In genomic region chr1:47407481-47407880, GRCh38 we compare ENCODE assay signal across 19 cellular contexts. TPM values are rescaled to one million over a fixed set of nuclear protein-coding genes. Genes with fewer than 3 reads are reported as not detected.
"Had no signal": no experiment of that assay in that cellular context is flagged by ENCODE, and none has a peak within 500 bp of the region (broad histone marks: within the 10 kb centered on the region; RNA-seq: fewer than 3 reads in every experiment).

No MANE protein-coding gene starts in this region.

- H3K36me3 ChIP-seq: esophagus squamous epithelium, right lobe of liver had no signal

- H3K36me3 Mint-ChIP-seq: activated naive CD4-positive, alpha-beta T cell treated with anti-CD3 and anti-CD28 coated beads, Interleukin-2, amount 10 ng/mL, durations not matched to agents 7 days and 5 days; natural killer cell treated with Interleukin-12 subunit alpha and Interleukin-12 subunit beta and Interleukin-15 and Interleukin-18, amount 100 ng/mL, for 72 hours; T-cell had no signal

- H3K27ac Mint-ChIP-seq: activated naive CD4-positive, alpha-beta T cell treated with anti-CD3 and anti-CD28 coated beads, Interleukin-2, amount 10 ng/mL, durations not matched to agents 7 days and 5 days; activated T-helper 17 cell treated with anti-CD3 and anti-CD28 coated beads, Interleukin-2, amount 50 U/mL, for 72 hours; natural killer cell treated with Interleukin-12 subunit alpha and Interleukin-12 subunit beta and Interleukin-15 and Interleukin-18, amount 100 ng/mL, for 72 hours; progenitor cell of endocrine pancreas; stimulated activated naive CD8-positive, alpha-beta T cell treated with anti-CD3 and anti-CD28 coated beads, Interleukin-15, Interleukin-2, amounts not matched to agents 100 ng/mL and 50 ng/mL, for 24 hours; T-cell had no signal

- H3K4me3 Mint-ChIP-seq: activated naive CD4-positive, alpha-beta T cell treated with anti-CD3 and anti-CD28 coated beads, Interleukin-2, amount 10 ng/mL, durations not matched to agents 7 days and 5 days; activated T-helper 17 cell treated with anti-CD3 and anti-CD28 coated beads, Interleukin-2, amount 50 U/mL, for 72 hours; natural killer cell treated with Interleukin-12 subunit alpha and Interleukin-12 subunit beta and Interleukin-15 and Interleukin-18, amount 100 ng/mL, for 72 hours; stimulated activated naive CD8-positive, alpha-beta T cell treated with anti-CD3 and anti-CD28 coated beads, Interleukin-15, Interleukin-2, amounts not matched to agents 100 ng/mL and 50 ng/mL, for 24 hours; T-cell had no signal

- DNase-seq: activated CD4-positive, alpha-beta T cell treated with anti-CD3 and anti-CD28 coated beads for 1 hour; activated CD4-positive, alpha-beta T cell treated with anti-CD3 and anti-CD28 coated beads, Interleukin-2, amount 50 U/mL, for 48 hours; activated naive CD4-positive, alpha-beta T cell treated with anti-CD3 and anti-CD28 coated beads, Interleukin-2, amount 10 ng/mL, durations not matched to agents 7 days and 5 days; caudate nucleus; esophagus squamous epithelium; head of caudate nucleus; right lobe of liver; T-cell; T-helper 9 cell had no signal

- H3K4me3 ChIP-seq: esophagus squamous epithelium, right lobe of liver had no signal

- ATAC-seq: activated T-helper 17 cell treated with anti-CD3 and anti-CD28 coated beads, Interleukin-2, amount 50 U/mL, for 72 hours; natural killer cell treated with Interleukin-12 subunit alpha and Interleukin-12 subunit beta and Interleukin-15 and Interleukin-18, amount 100 ng/mL, for 72 hours; right lobe of liver; T-cell had no signal

- H3K9me3 ChIP-seq: esophagus squamous epithelium, right lobe of liver had no signal

- H3K27ac ChIP-seq: esophagus squamous epithelium, right lobe of liver had no signal

- H3K9me3 Mint-ChIP-seq: activated naive CD4-positive, alpha-beta T cell treated with anti-CD3 and anti-CD28 coated beads, Interleukin-2, amount 10 ng/mL, durations not matched to agents 7 days and 5 days; activated T-helper 17 cell treated with anti-CD3 and anti-CD28 coated beads, Interleukin-2, amount 50 U/mL, for 72 hours; natural killer cell treated with Interleukin-12 subunit alpha and Interleukin-12 subunit beta and Interleukin-15 and Interleukin-18, amount 100 ng/mL, for 72 hours; stimulated activated naive CD8-positive, alpha-beta T cell treated with anti-CD3 and anti-CD28 coated beads, Interleukin-15, Interleukin-2, amounts not matched to agents 100 ng/mL and 50 ng/mL, for 24 hours; T-cell had no signal

- H3K4me1 ChIP-seq: esophagus squamous epithelium, right lobe of liver had no signal

- H3K4me1 Mint-ChIP-seq: activated naive CD4-positive, alpha-beta T cell treated with anti-CD3 and anti-CD28 coated beads, Interleukin-2, amount 10 ng/mL, durations not matched to agents 7 days and 5 days; activated T-helper 17 cell treated with anti-CD3 and anti-CD28 coated beads, Interleukin-2, amount 50 U/mL, for 72 hours; T-cell had no signal

- H3K27me3 ChIP-seq: right lobe of liver had no signal

RNA-seq across cellular contexts. Expression of gene FOXE3, which starts 8.6 kb away (rescaled TPM):
- total RNA-seq: activated T-helper 17 cell treated with anti-CD3 and anti-CD28 coated beads, Interleukin-2, amount 50 U/mL, for 72 hours; esophagus squamous epithelium; frontal cortex; lower leg skin; mesenteric fat pad; natural killer cell treated with Interleukin-12 subunit alpha and Interleukin-12 subunit beta and Interleukin-15 and Interleukin-18, amount 100 ng/mL, for 72 hours; progenitor cell of endocrine pancreas; right lobe of liver; temporal lobe; ureter had no signal
- polyA plus RNA-seq: adipose tissue had no signal
